Comparison of ENCODE assay signal across 21 cellular contexts in genomic region chr1:179990847-179991246, GRCh38. TPM values are rescaled to one million over a fixed set of nuclear protein-coding genes. Genes with fewer than 3 reads are reported as not detected.
DNase-seq lines count a peak whose midpoint lies in the region; ATAC-seq, FAIRE-seq and TF ChIP-seq lines count a peak whose summit lies in the region.
"Had no signal": no experiment of that assay in that cellular context is flagged by ENCODE, and none has a peak within 500 bp of the region (broad histone marks: within the 10 kb centered on the region; RNA-seq: fewer than 3 reads in every experiment).

No MANE protein-coding gene starts in this region.

- no peak overlapping the region for H3K27ac ChIP-seq in endothelial cell of umbilical vein (ENCODE audit: insufficient read depth, low read depth, low read length)
- H3K27ac ChIP-seq: 22Rv1 had no signal

- H3K27me3 ChIP-seq in endothelial cell of umbilical vein (ENCODE audit: control insufficient read depth in 2 of 2, insufficient read depth in 2 of 2, low read length in 2 of 2) = no peaks in the 10 kb centered on the region

- H3K4me3 ChIP-seq in endothelial cell of umbilical vein (replicated peaks in 1 of 3; ENCODE audit: insufficient read depth in 1 of 3, low read depth in 1 of 3, low read length in 3 of 3) = no peak overlapping the region

- no peak overlapping the region for H3K4me2 ChIP-seq in endothelial cell of umbilical vein (ENCODE audit: insufficient read depth, low read length)

- no peak for TF ChIP-seq CTCF in endothelial cell of umbilical vein (IDR thresholded peaks at IDR 0.05; ENCODE audit: extremely low read depth in 1 of 2, insufficient read depth in 1 of 2, low read depth in 1 of 2, low read length in 2 of 2)
- TF ChIP-seq CTCF in mesothelial cell of epicardium (IDR thresholded peaks at IDR 0.05; ENCODE audit: unreplicated experiment) = no peak

- H3K36me3 Mint-ChIP-seq in activated CD4-positive, alpha-beta T cell treated with anti-CD3 and anti-CD28 coated beads for 36 hours (ENCODE audit: low read depth) = peaks cover 13% of the 10 kb centered on the region
- H3K36me3 Mint-ChIP-seq in activated naive CD8-positive, alpha-beta T cell = peaks cover 9% of the 10 kb centered on the region
- peaks cover 12% of the 10 kb centered on the region for H3K36me3 Mint-ChIP-seq in activated naive CD8-positive, alpha-beta T cell treated with anti-CD3 and anti-CD28 coated beads, Interleukin-2, amount 50 U/mL, for 24 hours (ENCODE audit: low read depth)
- H3K36me3 Mint-ChIP-seq in mesothelial cell of epicardium = peaks cover 14% of the 10 kb centered on the region

- FAIRE-seq in endothelial cell of umbilical vein (lab: Jason Lieb, UNC) = peak; percentile 12
- FAIRE-seq: D721Med, G401.6, GM12891, HTR-8/SVneo had no signal

- H3K9me3 Mint-ChIP-seq in activated CD4-positive, alpha-beta T cell treated with anti-CD3 and anti-CD28 coated beads for 36 hours (ENCODE audit: low read depth) = no peaks in the 10 kb centered on the region
- no peaks in the 10 kb centered on the region for H3K9me3 Mint-ChIP-seq in activated naive CD8-positive, alpha-beta T cell (ENCODE audit: low read depth)
- no peaks in the 10 kb centered on the region for H3K9me3 Mint-ChIP-seq in activated naive CD8-positive, alpha-beta T cell treated with anti-CD3 and anti-CD28 coated beads, Interleukin-2, amount 50 U/mL, for 24 hours
- no peaks in the 10 kb centered on the region for H3K9me3 Mint-ChIP-seq in mesothelial cell of epicardium
- H3K9me3 Mint-ChIP-seq: CD8-positive, alpha-beta T cell; HFFc6 had no signal

- no peak overlapping the region for H3K9ac ChIP-seq in endothelial cell of umbilical vein (replicated peaks; ENCODE audit: extremely low read depth, insufficient read depth, low read length)

- no peak for DNase-seq in activated CD4-positive, alpha-beta T cell treated with anti-CD3 and anti-CD28 coated beads for 36 hours
- no peak for DNase-seq in activated CD4-positive, alpha-beta T cell treated with anti-CD3 and anti-CD28 coated beads, Interleukin-2, amount 50 U/mL, for 4 hours
- DNase-seq in activated naive CD8-positive, alpha-beta T cell treated with anti-CD3 and anti-CD28 coated beads, Interleukin-2, amount 50 U/mL, for 24 hours = no peak
- DNase-seq in endothelial cell of umbilical vein (ENCODE audit: low read depth, low spot score) (no peak), NCI-H510A treated with DMSO at 0.1 percent for 48 hours (lab: John Stamatoyannopoulos, UW) (no peak), mesothelial cell of epicardium (ENCODE audit: low spot score in 2 of 2, unreplicated experiment in 2 of 2) (no peak)
- DNase-seq: CD8-positive, alpha-beta T cell; COR-L47; DMS153; DMS79 treated with DMSO at 0.1 percent for 48 hours; EL; HCEC 1CT; HFFc6 had no signal

- peaks cover 13% of the 10 kb centered on the region for H3K4me1 Mint-ChIP-seq in activated CD4-positive, alpha-beta T cell treated with anti-CD3 and anti-CD28 coated beads for 36 hours
- peaks cover 5% of the 10 kb centered on the region for H3K4me1 Mint-ChIP-seq in activated naive CD8-positive, alpha-beta T cell (ENCODE audit: low read depth)
- H3K4me1 Mint-ChIP-seq in activated naive CD8-positive, alpha-beta T cell treated with anti-CD3 and anti-CD28 coated beads, Interleukin-2, amount 50 U/mL, for 24 hours = peaks cover 11% of the 10 kb centered on the region
- no peaks in the 10 kb centered on the region for H3K4me1 Mint-ChIP-seq in mesothelial cell of epicardium
- H3K4me1 Mint-ChIP-seq: CD14-positive monocyte had no signal

- dilution Hi-C loops in endothelial cell of umbilical vein (cut with MboI; ENCODE audit: extremely low pct_ligation_motif_present, low sequenced_read_pairs) = no loop called here

- POLR2A ChIA-PET in activated CD4-positive, alpha-beta T cell treated with anti-CD3 and anti-CD28 coated beads for 36 hours (lab: Charles Lee) = interaction anchor here (0.6 kb wide), 1 partner anchor 151 kb away, joined by 3 read pairs; no protein-coding TSS in a partner anchor
- POLR2A ChIA-PET in endothelial cell of umbilical vein (lab: Charles Lee) = no interaction called here

- no peaks in the 10 kb centered on the region for H4K20me1 ChIP-seq in endothelial cell of umbilical vein (replicated peaks; ENCODE audit: control insufficient read depth, extremely low read depth, insufficient read depth, low read length)

- ATAC-seq in activated CD4-positive, alpha-beta T cell treated with anti-CD3 and anti-CD28 coated beads for 36 hours = peak; percentile 26
- ATAC-seq in activated naive CD8-positive, alpha-beta T cell treated with anti-CD3 and anti-CD28 coated beads, Interleukin-2, amount 50 U/mL, for 24 hours = no peak
- no peak for ATAC-seq in GM21737 (IDR thresholded peaks at IDR 0.05; ENCODE audit: unreplicated experiment)
- ATAC-seq: CD8-positive, alpha-beta T cell had no signal

- TF ChIP-seq POLR2A in endothelial cell of umbilical vein (IDR thresholded peaks at IDR 0.05; ENCODE audit: low read depth, low read length) = no peak

- H3K4me3 Mint-ChIP-seq in activated CD4-positive, alpha-beta T cell treated with anti-CD3 and anti-CD28 coated beads for 36 hours = no peak overlapping the region
- no peak overlapping the region for H3K4me3 Mint-ChIP-seq in activated naive CD8-positive, alpha-beta T cell
- no peak overlapping the region for H3K4me3 Mint-ChIP-seq in activated naive CD8-positive, alpha-beta T cell treated with anti-CD3 and anti-CD28 coated beads, Interleukin-2, amount 50 U/mL, for 24 hours
- no peak overlapping the region for H3K4me3 Mint-ChIP-seq in mesothelial cell of epicardium
- H3K4me3 Mint-ChIP-seq: CD14-positive monocyte; CD8-positive, alpha-beta T cell; HFFc6 had no signal

- H3K27ac Mint-ChIP-seq in activated CD4-positive, alpha-beta T cell treated with anti-CD3 and anti-CD28 coated beads for 36 hours = peak overlapping the region; percentile 64
- peak overlapping the region; percentile 28 for H3K27ac Mint-ChIP-seq in activated naive CD8-positive, alpha-beta T cell
- no peak overlapping the region for H3K27ac Mint-ChIP-seq in activated naive CD8-positive, alpha-beta T cell treated with anti-CD3 and anti-CD28 coated beads, Interleukin-2, amount 50 U/mL, for 24 hours
- no peak overlapping the region for H3K27ac Mint-ChIP-seq in mesothelial cell of epicardium
- H3K27ac Mint-ChIP-seq: CD8-positive, alpha-beta T cell; HFFc6 had no signal

- no peaks in the 10 kb centered on the region for H3K9me3 ChIP-seq in endothelial cell of umbilical vein (replicated peaks; ENCODE audit: control insufficient read depth, insufficient read depth, low read length)

- intact Hi-C loops in activated CD4-positive, alpha-beta T cell treated with anti-CD3 and anti-CD28 coated beads for 36 hours (cut with DNase I, micrococcal nuclease) = no loop called here
- intact Hi-C loops in endothelial cell of umbilical vein (cut with micrococcal nuclease) = no loop called here

- no peaks in the 10 kb centered on the region for H3K4me1 ChIP-seq in endothelial cell of umbilical vein (ENCODE audit: control insufficient read depth, extremely low read depth, insufficient read depth, low read length)

- no peaks in the 10 kb centered on the region for H3K36me3 ChIP-seq in endothelial cell of umbilical vein (ENCODE audit: control insufficient read depth in 2 of 2, extremely low read depth in 1 of 2, insufficient read depth in 2 of 2, low read length in 2 of 2)

- no peaks in the 10 kb centered on the region for H3K79me2 ChIP-seq in endothelial cell of umbilical vein (ENCODE audit: control insufficient read depth, insufficient read depth, low read length)

- CTCF ChIA-PET in activated CD4-positive, alpha-beta T cell treated with anti-CD3 and anti-CD28 coated beads for 36 hours (lab: Charles Lee) = interaction anchor here (0.6 to 1.1 kb wide), 3 partner anchors 35 to 253 kb away, joined by 3 to 4 read pairs (median 4); no protein-coding TSS in a partner anchor
- CTCF ChIA-PET in endothelial cell of umbilical vein (lab: Charles Lee) = interaction anchor here (1.2 kb wide), 1 partner anchor 12 kb away, joined by 6 read pairs; no protein-coding TSS in a partner anchor

- H2AFZ ChIP-seq in endothelial cell of umbilical vein (ENCODE audit: low read depth, low read length) = no peak overlapping the region

- H3K9me1 ChIP-seq in endothelial cell of umbilical vein (replicated peaks; ENCODE audit: control insufficient read depth, extremely low read depth, insufficient read depth, low read length) = no peaks in the 10 kb centered on the region

- BruUV-seq in endothelial cell of umbilical vein (replicated peaks; lab: Mats Ljungman, UMichigan) = no TSS peak

- H3K27me3 Mint-ChIP-seq in activated CD4-positive, alpha-beta T cell treated with anti-CD3 and anti-CD28 coated beads for 36 hours = no peaks in the 10 kb centered on the region
- no peaks in the 10 kb centered on the region for H3K27me3 Mint-ChIP-seq in activated naive CD8-positive, alpha-beta T cell
- H3K27me3 Mint-ChIP-seq in activated naive CD8-positive, alpha-beta T cell treated with anti-CD3 and anti-CD28 coated beads, Interleukin-2, amount 50 U/mL, for 24 hours = no peaks in the 10 kb centered on the region
- H3K27me3 Mint-ChIP-seq in mesothelial cell of epicardium (ENCODE audit: low read depth) = no peaks in the 10 kb centered on the region

TF ChIP-seq in endothelial cell of umbilical vein, 7 proteins besides CTCF, POLR2A, EP300 and RAD21:
- no peak for TF ChIP-seq GATA2 (IDR thresholded peaks at IDR 0.05; ENCODE audit: insufficient read depth, insufficient read length, low read depth, low read length)
- no peak for TF ChIP-seq JUN (IDR thresholded peaks at IDR 0.05; ENCODE audit: borderline replicate concordance, insufficient read depth, insufficient read length, low read depth)
- no peak for TF ChIP-seq MYC (IDR thresholded peaks at IDR 0.05; ENCODE audit: low read depth, low read length)
- no peak for TF ChIP-seq EZH2 (IDR thresholded peaks at IDR 0.05; ENCODE audit: borderline replicate concordance, low read depth, low read length, severe bottlenecking)
- no peak for TF ChIP-seq FOS (IDR thresholded peaks at IDR 0.05; ENCODE audit: borderline replicate concordance, insufficient read depth, low read length)
- TF ChIP-seq POLR2AphosphoS5 (IDR thresholded peaks at IDR 0.05; ENCODE audit: insufficient read depth, low read depth, low read length) = no peak

RNA-seq across cellular contexts. Expression of gene CEP350, which starts 36.2 kb away (rescaled TPM):
- 10 to 100 TPM; 38.2 to 42.1 TPM for total RNA-seq in activated CD4-positive, alpha-beta T cell treated with anti-CD3 and anti-CD28 coated beads for 36 hours
- total RNA-seq in endothelial cell of umbilical vein (30.1 and 30.3 TPM in 2 replicates), mesothelial cell of epicardium (54.6 to 58.0 TPM (median 55.1 TPM) in 3 replicates)
- polyA plus RNA-seq in endothelial cell of umbilical vein = 2.7 and 4.8 TPM in 2 replicates
- 4.6 and 4.9 TPM in 2 replicates for polyA plus RNA-seq in endothelial cell of umbilical vein (2011; cell fraction: cytosol; rRNA removed)
- 17.3 and 23.6 TPM in 2 replicates for polyA plus RNA-seq in endothelial cell of umbilical vein (2011; cell fraction: nucleus; rRNA removed)
- polyA plus RNA-seq in endothelial cell of umbilical vein (2012) = 9.5 and 16.7 TPM in 2 replicates
- 25.3 and 28.2 TPM in 2 replicates for polyA minus RNA-seq in endothelial cell of umbilical vein
- 38.2 TPM for polyA minus RNA-seq in endothelial cell of umbilical vein (2011; cell fraction: cytosol; rRNA and poly(A)+ RNA removed)
- polyA minus RNA-seq in endothelial cell of umbilical vein (2011; cell fraction: nucleus; rRNA and poly(A)+ RNA removed) = 36.8 and 50.8 TPM in 2 replicates

Comparison
In these comparisons a context has a peak if more than half of its experiments do, and no peak if none do; other contexts are left out.
1. H3K27ac Mint-ChIP-seq: peak in activated CD4-positive, alpha-beta T cell treated with anti-CD3 and anti-CD28 coated beads for 36 hours (single experiment) and activated naive CD8-positive, alpha-beta T cell (single experiment); none in activated naive CD8-positive, alpha-beta T cell treated with anti-CD3 and anti-CD28 coated beads, Interleukin-2, amount 50 U/mL, for 24 hours (single experiment) and mesothelial cell of epicardium (single experiment).